ENCODE assay signal across 19 cellular contexts in genomic region chr20:36349384-36350170, GRCh38.
"Had no signal": no experiment of that assay in that cellular context is flagged by ENCODE, and none has a peak within 500 bp of the region (broad histone marks: within the 10 kb centered on the region; RNA-seq: fewer than 3 reads in every experiment).

No MANE protein-coding gene starts in this region.

- H3K4me1 ChIP-seq: right atrium auricular region, tibial nerve had no signal

- H3K36me3 ChIP-seq: right atrium auricular region, tibial nerve had no signal

- H3K4me3 ChIP-seq: hepatocyte, right atrium auricular region, tibial nerve had no signal

- H3K27me3 Mint-ChIP-seq: activated CD8-positive, alpha-beta T cell treated with anti-CD3 and anti-CD28 coated beads for 36 hours had no signal

- H3K36me3 Mint-ChIP-seq: activated naive CD4-positive, alpha-beta T cell treated with anti-CD3 and anti-CD28 coated beads, Interleukin-2, amount 50 U/mL, for 72 hours had no signal

- ATAC-seq: activated CD8-positive, alpha-beta T cell treated with anti-CD3 and anti-CD28 coated beads for 36 hours; activated naive CD4-positive, alpha-beta T cell treated with anti-CD3 and anti-CD28 coated beads, Interleukin-2, amount 50 U/mL, for 72 hours; activated T-cell treated with anti-CD3 and anti-CD28 coated beads, Interleukin-2, amount 50 U/mL, for 4 hours; esophagus mucosa; left ventricle myocardium superior; T-helper 17 cell had no signal

- H3K27ac ChIP-seq: hepatocyte, right atrium auricular region, tibial nerve had no signal

- H3K9me3 Mint-ChIP-seq: activated B cell treated with CpG ODN at 0.5 μM for 24 hours; activated CD8-positive, alpha-beta T cell treated with anti-CD3 and anti-CD28 coated beads for 36 hours; activated naive CD4-positive, alpha-beta T cell treated with anti-CD3 and anti-CD28 coated beads, Interleukin-2, amount 50 U/mL, for 72 hours; activated T-cell treated with anti-CD3 and anti-CD28 coated beads, Interleukin-2, amount 50 U/mL, for 4 hours; nephron had no signal

- H3K4me3 Mint-ChIP-seq: activated B cell treated with CpG ODN at 0.5 μM for 24 hours; activated CD8-positive, alpha-beta T cell treated with anti-CD3 and anti-CD28 coated beads for 36 hours; activated T-cell treated with anti-CD3 and anti-CD28 coated beads, Interleukin-2, amount 50 U/mL, for 4 hours; nephron; T-helper 17 cell had no signal

- H3K4me1 Mint-ChIP-seq: activated B cell treated with CpG ODN at 0.5 μM for 24 hours, nephron had no signal

- H3K9me3 ChIP-seq: right atrium auricular region, tibial nerve had no signal

- H3K27me3 ChIP-seq: hepatocyte, right atrium auricular region had no signal

- H2AFZ ChIP-seq: hepatocyte had no signal

- H3K4me2 ChIP-seq: hepatocyte had no signal

- H3K27ac Mint-ChIP-seq: activated B cell treated with CpG ODN at 0.5 μM for 24 hours; activated CD8-positive, alpha-beta T cell treated with anti-CD3 and anti-CD28 coated beads for 36 hours; activated naive CD4-positive, alpha-beta T cell treated with anti-CD3 and anti-CD28 coated beads, Interleukin-2, amount 50 U/mL, for 72 hours; nephron; progenitor cell of endocrine pancreas; T-helper 17 cell had no signal

- DNase-seq: activated B cell treated with CpG ODN at 0.5 μM for 24 hours; activated CD4-positive, alpha-beta T cell treated with anti-CD3 and anti-CD28 coated beads for 48 hours; activated CD8-positive, alpha-beta T cell treated with anti-CD3 and anti-CD28 coated beads for 36 hours; activated gamma-delta T cell; activated T-cell treated with anti-CD3 and anti-CD28 coated beads, Interleukin-2, amount 50 U/mL, for 4 hours; caudate nucleus; kidney glomerular epithelial cell; left ventricle myocardium superior; mesendoderm; stimulated activated CD4-positive, alpha-beta T cell treated with anti-CD3 and anti-CD28 coated beads, Interleukin-4, amount 100 ng/mL, for 24 hours; stimulated activated naive CD4-positive, alpha-beta T cell; T-helper 17 cell had no signal
